ENCODE assay signal across 1 cellular context in genomic region chr22:44636502-44637206, GRCh38.
TF ChIP-seq lines count a peak whose summit lies in the region.

No MANE protein-coding gene starts in this region.

TF ChIP-seq in HEK293, 187 proteins besides CTCF, POLR2A, EP300 and RAD21:
- peak; percentile 95 for TF ChIP-seq ZBTB17 (tag by site-specific recombination; IDR thresholded peaks at IDR 0.05)
- TF ChIP-seq ZNF514 (tag by site-specific recombination; IDR thresholded peaks at IDR 0.05): 0 out of 2 replicates have a peak, but pooled peaks have one; percentile 20
- peak; percentile 94 for TF ChIP-seq ZNF366 (tag by site-specific recombination; conservative IDR thresholded peaks at IDR 0.05)
TF ChIP-seq in HEK293: peak in this region for 3; not testable (repeated sequence) for 184.
